ENCODE assay signal across 13 cellular contexts in the genomic region with DNA sequence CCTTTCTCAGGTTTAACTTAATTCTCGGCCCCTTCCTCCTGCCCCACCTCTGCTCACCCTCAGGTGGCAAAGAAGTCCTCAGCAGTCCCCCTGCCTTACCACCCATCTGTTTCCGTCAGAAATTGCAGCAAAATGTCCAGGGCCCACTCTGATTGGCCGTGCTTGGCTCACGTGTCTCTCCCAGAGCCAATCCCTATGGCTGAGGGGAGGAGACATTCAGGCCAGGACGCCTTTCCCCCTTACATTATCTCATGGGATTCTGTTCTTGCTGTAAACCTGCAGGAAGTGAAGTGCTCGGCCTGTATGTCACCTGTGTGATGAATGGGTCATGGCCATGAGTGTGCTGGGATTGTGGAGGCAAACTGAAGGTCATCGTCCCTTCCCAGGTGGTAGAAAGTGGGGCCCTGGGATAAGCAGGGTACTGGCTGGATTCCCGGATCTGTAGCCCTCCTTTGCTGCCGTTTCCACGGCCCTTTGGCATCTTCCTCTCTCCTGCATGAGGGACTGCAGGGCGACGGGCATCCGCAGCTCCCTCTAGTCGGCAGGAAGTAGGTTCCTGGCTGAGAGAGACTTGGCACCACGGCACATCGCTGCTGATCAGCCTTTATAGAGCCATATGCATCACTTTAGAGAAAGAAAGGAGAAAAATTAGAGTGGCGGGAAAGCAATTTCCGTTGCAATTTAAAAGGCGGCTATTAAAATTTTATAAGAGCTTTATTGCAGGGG.
DNase-seq lines count a peak whose midpoint lies in the region; ATAC-seq and TF ChIP-seq lines count a peak whose summit lies in the region.
"Had no signal": no experiment of that assay in that cellular context is flagged by ENCODE, and none has a peak within 500 bp of the region (broad histone marks: within the 10 kb centered on the region; RNA-seq: fewer than 3 reads in every experiment).

No MANE protein-coding gene starts in this region.

- in situ Hi-C loops in astrocyte of the cerebellum (cut with HindIII; ENCODE audit: low sequenced_read_pairs) = no loop called here

- H3K36me3 ChIP-seq in cardiac muscle cell = no peaks in the 10 kb centered on the region
- H3K36me3 ChIP-seq in left ventricle myocardium inferior = no peaks in the 10 kb centered on the region
- peaks cover 8% of the 10 kb centered on the region for H3K36me3 ChIP-seq in lower lobe of right lung
- H3K36me3 ChIP-seq in vagina = no peaks in the 10 kb centered on the region
- H3K36me3 ChIP-seq: ovary had no signal

- H3K4me3 ChIP-seq in cardiac muscle cell = no peak overlapping the region
- no peak overlapping the region for H3K4me3 ChIP-seq in left ventricle myocardium inferior
- no peak overlapping the region for H3K4me3 ChIP-seq in astrocyte of the cerebellum (ENCODE audit: low read depth, low read length)
- H3K4me3 ChIP-seq in lower lobe of right lung = no peak overlapping the region
- no peak overlapping the region for H3K4me3 ChIP-seq in vagina
- no peak overlapping the region for H3K4me3 ChIP-seq in coronary artery
- H3K4me3 ChIP-seq: ovary had no signal

- TF ChIP-seq CTCF in cardiac muscle cell (IDR thresholded peaks at IDR 0.05; ENCODE audit: low read depth, low read length) = no peak
- TF ChIP-seq CTCF in left ventricle myocardium inferior (IDR thresholded peaks at IDR 0.05; ENCODE audit: borderline replicate concordance) = no peak
- TF ChIP-seq CTCF in astrocyte of the cerebellum (IDR thresholded peaks at IDR 0.05; ENCODE audit: low read depth, low read length, missing control alignments) = peak; percentile 7
- TF ChIP-seq CTCF in lower lobe of right lung (IDR thresholded peaks at IDR 0.05) = no peak
- no peak for TF ChIP-seq CTCF in vagina (IDR thresholded peaks at IDR 0.05)
- TF ChIP-seq CTCF in coronary artery (IDR thresholded peaks at IDR 0.05) = no peak

- H3K27ac ChIP-seq in cardiac muscle cell = peak overlapping the region; percentile 43
- no peak overlapping the region for H3K27ac ChIP-seq in left ventricle myocardium inferior (replicated peaks)
- peak overlapping the region; percentile 20 for H3K27ac ChIP-seq in lower lobe of right lung
- no peak overlapping the region for H3K27ac ChIP-seq in vagina
- H3K27ac ChIP-seq in coronary artery = no peak overlapping the region
- H3K27ac ChIP-seq: ovary had no signal

- H3K27me3 ChIP-seq in cardiac muscle cell = no peaks in the 10 kb centered on the region
- H3K27me3 ChIP-seq in left ventricle myocardium inferior (ENCODE audit: low read depth) = no peaks in the 10 kb centered on the region
- H3K27me3 ChIP-seq in lower lobe of right lung (ENCODE audit: low read depth) = no peaks in the 10 kb centered on the region
- no peaks in the 10 kb centered on the region for H3K27me3 ChIP-seq in vagina
- H3K27me3 ChIP-seq: ovary had no signal

- H3K9me3 ChIP-seq in cardiac muscle cell (ENCODE audit: low read depth) (no peaks in the 10 kb centered on the region), left ventricle myocardium inferior (replicated peaks) (no peaks in the 10 kb centered on the region), lower lobe of right lung (no peaks in the 10 kb centered on the region), vagina (no peaks in the 10 kb centered on the region)
- H3K9me3 ChIP-seq: ovary had no signal

- ATAC-seq in lower lobe of right lung = peak in 1 of 2 donors; percentile 20
- ATAC-seq: activated CD4-positive, CD25-positive, alpha-beta regulatory T cell treated with anti-CD3 and anti-CD28 coated beads, Interleukin-2, amount 50 U/mL, for 24 hours had no signal

- no peak for TF ChIP-seq POLR2A in vagina (IDR thresholded peaks at IDR 0.05)

- intact Hi-C loops in left ventricle myocardium inferior (cut with micrococcal nuclease) = no loop called here
- intact Hi-C loops in lower lobe of right lung (cut with DNase I) = no loop called here
- intact Hi-C loops in vagina (cut with DNase I) = no loop called here

- H3K4me1 ChIP-seq in cardiac muscle cell (ENCODE audit: low read depth) = peaks cover 14% of the 10 kb centered on the region
- peaks cover 13% of the 10 kb centered on the region for H3K4me1 ChIP-seq in left ventricle myocardium inferior
- peaks cover 25% of the 10 kb centered on the region for H3K4me1 ChIP-seq in lower lobe of right lung
- H3K4me1 ChIP-seq in vagina = peaks cover 9% of the 10 kb centered on the region

- DNase-seq in cardiac muscle cell (ENCODE audit: low read depth in 1 of 2, low spot score in 1 of 2) (no peak), left ventricle myocardium inferior (no peak), astrocyte of the cerebellum (ENCODE audit: low read depth) (no peak), lower lobe of right lung (no peak), vagina (ENCODE audit: extremely low spot score in 2 of 2) (no peak), DMS79 (lab: John Stamatoyannopoulos, UW) (no peak), coronary artery (ENCODE audit: low spot score) (no peak)
- DNase-seq in central memory CD4-positive, alpha-beta T cell = no peak
- DNase-seq: activated effector memory CD4-positive, alpha-beta T cell treated with Interleukin-2 at 50 U/mL for 16 hours; foreskin fibroblast; NCI-H1930; ovary had no signal

Comparison
In these comparisons a context has a peak if more than half of its experiments do, and no peak if none do; other contexts are left out.
1. H3K27ac ChIP-seq: peak in cardiac muscle cell (single experiment) and lower lobe of right lung (single experiment); none in left ventricle myocardium inferior (single experiment), vagina (single experiment) and coronary artery (0 of 2).